Comparison of ENCODE assay signal across 22 cellular contexts in the genomic region with DNA sequence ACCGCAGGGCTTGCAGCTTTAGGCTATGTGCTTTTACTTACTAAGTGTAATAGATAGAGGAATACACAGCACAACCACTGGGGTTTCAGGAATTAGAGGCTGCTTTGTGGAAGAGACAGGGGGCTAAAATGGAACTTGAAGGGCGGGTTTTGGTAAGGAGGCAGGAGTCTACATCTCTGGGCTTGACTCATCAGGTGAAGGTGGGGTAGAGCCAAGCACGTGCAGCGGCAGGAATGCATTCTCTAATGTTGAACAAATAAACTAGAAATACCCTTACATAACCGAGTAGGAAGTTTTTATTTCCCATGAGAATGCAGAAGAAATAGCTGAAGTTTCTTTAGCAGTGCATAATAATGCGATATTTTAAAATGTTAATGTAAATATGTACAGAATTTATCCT.
A peak's percentile ranks its signal among the peaks of the same experiment; 100 is the strongest.
DNase-seq lines count a peak whose midpoint lies in the region; ATAC-seq and TF ChIP-seq lines count a peak whose summit lies in the region.
"Had no signal": no experiment of that assay in that cellular context is flagged by ENCODE, and none has a peak within 500 bp of the region (broad histone marks: within the 10 kb centered on the region; RNA-seq: fewer than 3 reads in every experiment).

No MANE protein-coding gene starts in this region.

- POLR2A ChIA-PET in RWPE1 (lab: Yijun Ruan, JAX; ENCODE audit: low non-redundant PET) = no interaction called here

- H3K27me3 Mint-ChIP-seq in progenitor cell of endocrine pancreas (no peaks in the 10 kb centered on the region), GM23338 (ENCODE audit: insufficient read depth, low read depth, poor library complexity) (peaks cover 10% of the 10 kb centered on the region), type B pancreatic cell (peaks cover 4% of the 10 kb centered on the region)
- H3K27me3 Mint-ChIP-seq: CD4-positive, alpha-beta T cell had no signal

- peaks cover 29% of the 10 kb centered on the region for H3K4me1 Mint-ChIP-seq in progenitor cell of endocrine pancreas (ENCODE audit: low read depth)
- no peaks in the 10 kb centered on the region for H3K4me1 Mint-ChIP-seq in GM23338
- H3K4me1 Mint-ChIP-seq in type B pancreatic cell (ENCODE audit: unreplicated experiment) = peaks cover 3% of the 10 kb centered on the region
- H3K4me1 Mint-ChIP-seq: CD14-positive monocyte; CD8-positive, alpha-beta memory T cell had no signal

- no peaks in the 10 kb centered on the region for H3K4me1 ChIP-seq in left lung
- H3K4me1 ChIP-seq in HAP-1 = no peaks in the 10 kb centered on the region
- no peaks in the 10 kb centered on the region for H3K4me1 ChIP-seq in GM23338 (ENCODE audit: insufficient read depth)
- H3K4me1 ChIP-seq: A549, BE2C had no signal

- no peaks in the 10 kb centered on the region for H4K20me1 ChIP-seq in GM23338 (replicated peaks; ENCODE audit: insufficient read depth)
- H4K20me1 ChIP-seq: BLaER1 treated with 17β-estradiol and CSF1 and Interleukin-3, amounts not matched to agents 10 nM and 100 nM had no signal

- intact Hi-C loops in left lung (cut with DNase I) = no loop called here

- H3K9me3 ChIP-seq in left lung = no peaks in the 10 kb centered on the region
- no peaks in the 10 kb centered on the region for H3K9me3 ChIP-seq in HAP-1
- H3K9me3 ChIP-seq: A549; BE2C; BLaER1 treated with 17β-estradiol and CSF1 and Interleukin-3, amounts not matched to agents 10 nM and 100 nM had no signal

- H3K27ac ChIP-seq in RWPE1 (no peak overlapping the region), left lung (no peak overlapping the region), GM23338 (ENCODE audit: low read depth) (no peak overlapping the region)
- H3K27ac ChIP-seq: A549; BLaER1 treated with 17β-estradiol and CSF1 and Interleukin-3, amounts not matched to agents 10 nM and 100 nM had no signal

- H3K9me2 ChIP-seq in GM23338 (ENCODE audit: insufficient read depth) = no peaks in the 10 kb centered on the region

- H3K27me3 ChIP-seq in left lung (peaks cover 0 to 7% of the 10 kb centered on the region in 2 donors), HAP-1 (ENCODE audit: low read depth) (no peaks in the 10 kb centered on the region), GM23338 (ENCODE audit: insufficient read depth) (no peaks in the 10 kb centered on the region)
- H3K27me3 ChIP-seq: BLaER1 treated with 17β-estradiol and CSF1 and Interleukin-3, amounts not matched to agents 10 nM and 100 nM had no signal

- no peaks in the 10 kb centered on the region for H3K36me3 Mint-ChIP-seq in progenitor cell of endocrine pancreas (ENCODE audit: insufficient read depth)
- H3K36me3 Mint-ChIP-seq in GM23338 (ENCODE audit: low read depth) = peaks cover 42% of the 10 kb centered on the region
- no peaks in the 10 kb centered on the region for H3K36me3 Mint-ChIP-seq in type B pancreatic cell
- H3K36me3 Mint-ChIP-seq: CD14-positive monocyte; CD8-positive, alpha-beta memory T cell had no signal

- H3K4me3 ChIP-seq in left lung = no peak overlapping the region
- H3K4me3 ChIP-seq in HAP-1 = no peak overlapping the region
- no peak overlapping the region for H3K4me3 ChIP-seq in GM23338
- H3K4me3 ChIP-seq: A549; BLaER1 treated with 17β-estradiol and CSF1 and Interleukin-3, amounts not matched to agents 10 nM and 100 nM; GM12878 had no signal

- ATAC-seq in left lung (peak; percentile 33), GM23338 (no peak), GM21515 (IDR thresholded peaks at IDR 0.05; ENCODE audit: unreplicated experiment) (no peak)
- ATAC-seq: A549, GM12878, HCT116 had no signal

- H3K36me3 ChIP-seq in left lung (no peaks in the 10 kb centered on the region), HAP-1 (replicated peaks) (no peaks in the 10 kb centered on the region), GM23338 (ENCODE audit: insufficient read depth) (peaks cover 4% of the 10 kb centered on the region; the same call in 1 of the 2 replicates)
- H3K36me3 ChIP-seq: BE2C; BLaER1 treated with 17β-estradiol and CSF1 and Interleukin-3, amounts not matched to agents 10 nM and 100 nM had no signal

- H3K9me3 Mint-ChIP-seq in progenitor cell of endocrine pancreas (ENCODE audit: low read depth) (no peaks in the 10 kb centered on the region), GM23338 (peaks cover 94% of the 10 kb centered on the region), type B pancreatic cell (no peaks in the 10 kb centered on the region)
- H3K9me3 Mint-ChIP-seq: CD4-positive, alpha-beta T cell had no signal

- no peak overlapping the region for H3K4me2 ChIP-seq in GM23338
- H3K4me2 ChIP-seq: A549; BLaER1 treated with 17β-estradiol and CSF1 and Interleukin-3, amounts not matched to agents 10 nM and 100 nM had no signal

- H3K4me3 Mint-ChIP-seq in progenitor cell of endocrine pancreas (ENCODE audit: low read depth) (no peak overlapping the region), GM23338 (no peak overlapping the region), type B pancreatic cell (no peak overlapping the region)
- H3K4me3 Mint-ChIP-seq: CD14-positive monocyte; CD4-positive, alpha-beta T cell; CD8-positive, alpha-beta memory T cell had no signal

- CTCF ChIA-PET in RWPE1 (lab: Yijun Ruan, JAX) = interaction anchor here (0.6 kb wide), 1 partner anchor 1221 kb away, joined by 3 read pairs; no protein-coding TSS in a partner anchor

- H3K27ac Mint-ChIP-seq in progenitor cell of endocrine pancreas = peak overlapping the region; percentile 76
- no peak overlapping the region for H3K27ac Mint-ChIP-seq in GM23338
- no peak overlapping the region for H3K27ac Mint-ChIP-seq in type B pancreatic cell
- H3K27ac Mint-ChIP-seq: CD14-positive monocyte; CD4-positive, alpha-beta T cell; CD8-positive, alpha-beta memory T cell had no signal

- H3K79me2 ChIP-seq in GM23338 (replicated peaks; ENCODE audit: insufficient read depth) = no peaks in the 10 kb centered on the region

- H3F3A ChIP-seq in GM23338 (replicated peaks; ENCODE audit: low read depth) = no peaks in the 10 kb centered on the region

- no peak for TF ChIP-seq CTCF in RWPE1 (conservative IDR thresholded peaks at IDR 0.05; ENCODE audit: low read depth)
- no peak for TF ChIP-seq CTCF in left lung (IDR thresholded peaks at IDR 0.05)
- TF ChIP-seq CTCF in progenitor cell of endocrine pancreas (IDR thresholded peaks at IDR 0.05; ENCODE audit: unreplicated experiment) = no peak
- TF ChIP-seq CTCF in GM23338 (conservative IDR thresholded peaks at IDR 0.05; ENCODE audit: low read depth in 2 of 2) = no peak
- no peak for TF ChIP-seq CTCF in type B pancreatic cell (conservative IDR thresholded peaks at IDR 0.05)

- peak; percentile 10 for DNase-seq in ELF-1 (ENCODE audit: low read depth, low spot score)
- peak; percentile 2 for DNase-seq in RWPE1 (ENCODE audit: low spot score)
- DNase-seq in left lung = no peak
- no peak for DNase-seq in progenitor cell of endocrine pancreas (ENCODE audit: low spot score, unreplicated experiment)
- DNase-seq in HAP-1 (ENCODE audit: low spot score in 2 of 2) = no peak
- DNase-seq in GM23338 (ENCODE audit: low spot score) = no peak
- no peak for DNase-seq in type B pancreatic cell (ENCODE audit: extremely low spot score, unreplicated experiment)
- DNase-seq: 8988T; ACHN; AML-193; BE2C; CD4-positive, alpha-beta T cell; CD8-positive, alpha-beta memory T cell; DND-41; GDM1; H7 had no signal

- H2AFZ ChIP-seq in GM23338 = no peak overlapping the region

- in situ Hi-C loops in HAP-1 (cut with MboI; ENCODE audit: low sequenced_read_pairs) = no loop called here

TF ChIP-seq in GM23338, 12 proteins besides CTCF, POLR2A, EP300 and RAD21 (continues in another document):
- TF ChIP-seq STAT1 (IDR thresholded peaks at IDR 0.05; ENCODE audit: unreplicated experiment) (no peak), CREB1 (CRISPR knock-in tag; IDR thresholded peaks at IDR 0.05; ENCODE audit: low read depth) (no peak)

Comparison
In these comparisons a context has a peak if more than half of its experiments do, and no peak if none do; other contexts are left out.
1. DNase-seq: peak in ELF-1 (single experiment) and RWPE1 (single experiment); none in left lung (0 of 2), progenitor cell of endocrine pancreas (single experiment), HAP-1 (0 of 2), GM23338 (single experiment) and type B pancreatic cell (single experiment).